Comparison of ENCODE assay signal across 7 cellular contexts in the genomic region with DNA sequence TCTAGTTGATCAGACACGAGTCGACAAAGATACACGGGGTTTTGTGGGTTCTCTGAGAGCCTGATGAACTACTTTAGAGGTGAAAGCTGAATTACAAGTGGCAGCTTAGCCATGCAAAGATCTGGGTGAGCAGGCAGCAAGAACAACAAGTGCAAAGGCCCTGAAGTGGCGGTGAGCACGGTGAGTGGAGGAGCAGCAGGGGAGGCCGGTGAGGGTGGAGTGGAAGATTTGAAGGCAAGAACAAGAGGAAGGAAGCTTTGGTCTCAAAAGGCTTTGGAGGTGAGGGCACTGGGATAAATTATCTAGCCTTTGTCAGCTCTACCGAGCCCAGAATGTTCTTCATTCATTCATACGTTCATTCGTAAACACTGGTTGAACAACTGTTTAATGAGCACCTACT. TPM values are rescaled to one million over a fixed set of nuclear protein-coding genes. Genes with fewer than 3 reads are reported as not detected.
DNase-seq lines count a peak whose midpoint lies in the region; ATAC-seq and TF ChIP-seq lines count a peak whose summit lies in the region.

No MANE protein-coding gene starts in this region.

- H3K36me3 ChIP-seq in skeletal muscle tissue (ENCODE audit: control insufficient read depth in 3 of 3, insufficient read depth in 3 of 3, low read length in 3 of 3), result peaks cover 3 to 18% (median 17%) of the 10 kb centered on the region in 3 donors
- peaks cover 0 to 1% of the 10 kb centered on the region in 2 donors for H3K36me3 ChIP-seq in aorta (ENCODE audit: control insufficient read depth in 1 of 2, insufficient read depth in 2 of 2, low read length in 1 of 2)

- H3K4me1 ChIP-seq in skeletal muscle tissue (ENCODE audit: control insufficient read depth in 3 of 3, insufficient read depth in 3 of 3, low read length in 3 of 3) (peaks cover 40 to 51% (median 45%) of the 10 kb centered on the region in 3 donors), aorta (ENCODE audit: control insufficient read depth in 1 of 2, insufficient read depth in 2 of 2, low read length in 2 of 2) (no peaks in the 10 kb centered on the region)

- WGBS in aorta, 2 donors, result 76 to 77% methylated on average over 9 of the region's 9 CpGs

- peak overlapping the region; percentile 99 for H3K27ac Mint-ChIP-seq in WTC11

- peaks cover 17% of the 10 kb centered on the region for H3K4me1 Mint-ChIP-seq in WTC11

- intact Hi-C loops in aorta (cut with DNase I), result loop anchor here (1.0 to 5.0 kb wide), 2 partner anchors 90 to 91 kb away; no protein-coding TSS in a partner anchor

- DNase-seq in HFF-Myc (ENCODE audit: extremely low read depth, low read depth), result no peak
- DNase-seq in WTC11 (ENCODE audit: low spot score), result no peak
- DNase-seq in fibroblast of villous mesenchyme (ENCODE audit: low read depth), result no peak
- no peak for DNase-seq in DMS153 (lab: John Stamatoyannopoulos, UW)
- DNase-seq in aorta, result no peak

- H3K4me3 ChIP-seq in HFF-Myc (replicated peaks; ENCODE audit: low read depth, low read length), result peak overlapping the region; percentile 92
- peak overlapping the region; percentile 98 for H3K4me3 ChIP-seq in fibroblast of villous mesenchyme (ENCODE audit: low read depth, low read length)
- peak overlapping the region; percentile 92 to 97 (median 93) for H3K4me3 ChIP-seq in skeletal muscle tissue (ENCODE audit: low read length in 3 of 3)
- no peak overlapping the region for H3K4me3 ChIP-seq in aorta (ENCODE audit: low read length in 2 of 2)

- peak overlapping the region; percentile 98 for H3K4me3 Mint-ChIP-seq in WTC11

- H3K27ac ChIP-seq in skeletal muscle tissue (ENCODE audit: low read depth, low read length), result peak overlapping the region; percentile 92
- H3K27ac ChIP-seq in aorta (ENCODE audit: low read depth in 1 of 2, low read length in 2 of 2), result no peak overlapping the region

- no peaks in the 10 kb centered on the region for H3K27me3 Mint-ChIP-seq in WTC11 (ENCODE audit: low read depth)

- H3K9ac ChIP-seq in skeletal muscle tissue (ENCODE audit: low read depth in 1 of 3, low read length in 3 of 3), result peak overlapping the region; percentile 96 to 99 (median 98)

- POLR2A ChIA-PET in WTC11 (lab: Charles Lee), result interaction anchor here (1.0 to 1.9 kb wide), 6 partner anchors 14 to 110 kb away, joined by 3 to 10 read pairs (median 6); a partner anchor contains a TSS

- H3K36me3 Mint-ChIP-seq in WTC11, result peaks cover 22% of the 10 kb centered on the region

- ATAC-seq in WTC11, result no peak
- ATAC-seq in aorta (ENCODE audit: low FRiP score), result no peak
- ATAC-seq in GM19351 (IDR thresholded peaks at IDR 0.05; ENCODE audit: unreplicated experiment), result no peak

- H3K27me3 ChIP-seq in skeletal muscle tissue (ENCODE audit: control insufficient read depth in 3 of 3, insufficient read depth in 3 of 3, low read length in 3 of 3) (no peaks in the 10 kb centered on the region), aorta (ENCODE audit: control insufficient read depth in 1 of 2, insufficient read depth in 2 of 2, low read length in 1 of 2) (no peaks in the 10 kb centered on the region)

- no peaks in the 10 kb centered on the region for H3K9me3 Mint-ChIP-seq in WTC11

- CTCF ChIA-PET in WTC11 (lab: Charles Lee), result interaction anchor here (0.6 to 4.4 kb wide), 34 partner anchors 8 to 450 kb away, joined by 3 to 55 read pairs (median 6); a partner anchor contains a TSS

- no peaks in the 10 kb centered on the region for H3K9me3 ChIP-seq in skeletal muscle tissue (ENCODE audit: control insufficient read depth in 3 of 3, low read length in 3 of 3)
- H3K9me3 ChIP-seq in aorta (ENCODE audit: control insufficient read depth, low read length), result no peaks in the 10 kb centered on the region

- no peak for TF ChIP-seq CTCF in HFF-Myc (IDR thresholded peaks at IDR 0.05; ENCODE audit: low read depth, low read length, missing control alignments)
- TF ChIP-seq CTCF in WTC11 (IDR thresholded peaks at IDR 0.05), result no peak
- TF ChIP-seq CTCF in fibroblast of villous mesenchyme (IDR thresholded peaks at IDR 0.05; ENCODE audit: insufficient read depth, low read depth, low read length), result no peak

TF ChIP-seq in WTC11, 78 proteins besides CTCF, POLR2A, EP300 and RAD21 (continues in another document):
- TF ChIP-seq, protein P1, sequence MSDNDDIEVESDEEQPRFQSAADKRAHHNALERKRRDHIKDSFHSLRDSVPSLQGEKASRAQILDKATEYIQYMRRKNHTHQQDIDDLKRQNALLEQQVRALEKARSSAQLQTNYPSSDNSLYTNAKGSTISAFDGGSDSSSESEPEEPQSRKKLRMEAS (CRISPR knock-in tag; IDR thresholded peaks at IDR 0.05), result no peak
- TF ChIP-seq KAT7 (CRISPR knock-in tag; IDR thresholded peaks at IDR 0.05; ENCODE audit: borderline replicate concordance) (no peak), ZNF416 (CRISPR knock-in tag; IDR thresholded peaks at IDR 0.05) (no peak), NFYB (CRISPR knock-in tag; conservative IDR thresholded peaks at IDR 0.05; ENCODE audit: low read depth) (no peak), ELF4 (CRISPR knock-in tag; IDR thresholded peaks at IDR 0.05; ENCODE audit: low read depth) (no peak), GTF2I (CRISPR knock-in tag; conservative IDR thresholded peaks at IDR 0.05) (no peak), JAZF1 (CRISPR knock-in tag; IDR thresholded peaks at IDR 0.05) (no peak), EMX1 (CRISPR knock-in tag; IDR thresholded peaks at IDR 0.05) (no peak), ZNF138 (CRISPR knock-in tag; conservative IDR thresholded peaks at IDR 0.05) (no peak), SMAD4 (CRISPR knock-in tag; IDR thresholded peaks at IDR 0.05) (no peak), ZNF263 (CRISPR knock-in tag; IDR thresholded peaks at IDR 0.05; ENCODE audit: low read depth) (no peak), NR3C1 (CRISPR knock-in tag; conservative IDR thresholded peaks at IDR 0.05; ENCODE audit: low read depth) (no peak), ZNF396 (CRISPR knock-in tag; IDR thresholded peaks at IDR 0.05; ENCODE audit: borderline replicate concordance) (no peak), NFE2L1 (CRISPR knock-in tag; IDR thresholded peaks at IDR 0.05) (no peak)
- TF ChIP-seq, protein P2, sequence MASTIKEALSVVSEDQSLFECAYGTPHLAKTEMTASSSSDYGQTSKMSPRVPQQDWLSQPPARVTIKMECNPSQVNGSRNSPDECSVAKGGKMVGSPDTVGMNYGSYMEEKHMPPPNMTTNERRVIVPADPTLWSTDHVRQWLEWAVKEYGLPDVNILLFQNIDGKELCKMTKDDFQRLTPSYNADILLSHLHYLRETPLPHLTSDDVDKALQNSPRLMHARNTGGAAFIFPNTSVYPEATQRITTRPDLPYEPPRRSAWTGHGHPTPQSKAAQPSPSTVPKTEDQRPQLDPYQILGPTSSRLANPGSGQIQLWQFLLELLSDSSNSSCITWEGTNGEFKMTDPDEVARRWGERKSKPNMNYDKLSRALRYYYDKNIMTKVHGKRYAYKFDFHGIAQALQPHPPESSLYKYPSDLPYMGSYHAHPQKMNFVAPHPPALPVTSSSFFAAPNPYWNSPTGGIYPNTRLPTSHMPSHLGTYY (CRISPR knock-in tag; IDR thresholded peaks at IDR 0.05), result no peak
- TF ChIP-seq, protein P3, sequence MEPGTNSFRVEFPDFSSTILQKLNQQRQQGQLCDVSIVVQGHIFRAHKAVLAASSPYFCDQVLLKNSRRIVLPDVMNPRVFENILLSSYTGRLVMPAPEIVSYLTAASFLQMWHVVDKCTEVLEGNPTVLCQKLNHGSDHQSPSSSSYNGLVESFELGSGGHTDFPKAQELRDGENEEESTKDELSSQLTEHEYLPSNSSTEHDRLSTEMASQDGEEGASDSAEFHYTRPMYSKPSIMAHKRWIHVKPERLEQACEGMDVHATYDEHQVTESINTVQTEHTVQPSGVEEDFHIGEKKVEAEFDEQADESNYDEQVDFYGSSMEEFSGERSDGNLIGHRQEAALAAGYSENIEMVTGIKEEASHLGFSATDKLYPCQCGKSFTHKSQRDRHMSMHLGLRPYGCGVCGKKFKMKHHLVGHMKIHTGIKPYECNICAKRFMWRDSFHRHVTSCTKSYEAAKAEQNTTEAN (CRISPR knock-in tag; IDR thresholded peaks at IDR 0.05), result no peak
- TF ChIP-seq, protein P4, sequence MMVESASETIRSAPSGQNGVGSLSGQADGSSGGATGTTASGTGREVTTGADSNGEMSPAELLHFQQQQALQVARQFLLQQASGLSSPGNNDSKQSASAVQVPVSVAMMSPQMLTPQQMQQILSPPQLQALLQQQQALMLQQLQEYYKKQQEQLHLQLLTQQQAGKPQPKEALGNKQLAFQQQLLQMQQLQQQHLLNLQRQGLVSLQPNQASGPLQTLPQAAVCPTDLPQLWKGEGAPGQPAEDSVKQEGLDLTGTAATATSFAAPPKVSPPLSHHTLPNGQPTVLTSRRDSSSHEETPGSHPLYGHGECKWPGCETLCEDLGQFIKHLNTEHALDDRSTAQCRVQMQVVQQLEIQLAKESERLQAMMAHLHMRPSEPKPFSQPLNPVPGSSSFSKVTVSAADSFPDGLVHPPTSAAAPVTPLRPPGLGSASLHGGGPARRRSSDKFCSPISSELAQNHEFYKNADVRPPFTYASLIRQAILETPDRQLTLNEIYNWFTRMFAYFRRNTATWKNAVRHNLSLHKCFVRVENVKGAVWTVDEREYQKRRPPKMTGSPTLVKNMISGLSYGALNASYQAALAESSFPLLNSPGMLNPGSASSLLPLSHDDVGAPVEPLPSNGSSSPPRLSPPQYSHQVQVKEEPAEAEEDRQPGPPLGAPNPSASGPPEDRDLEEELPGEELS (CRISPR knock-in tag; IDR thresholded peaks at IDR 0.05), result no peak

RNA-seq across cellular contexts. Expression of a gene that starts 1.4 kb away (rescaled TPM):
- total RNA-seq in WTC11 (2021) (18.5 to 21.7 TPM (median 19.0 TPM) in 3 replicates), fibroblast of villous mesenchyme (1.3 and 1.9 TPM in 2 replicates), skeletal muscle tissue (1.0 TPM), aorta (10 to 100 TPM; 13.4 to 16.4 TPM)
- polyA plus RNA-seq in aorta, result 1 to 10 TPM; 1.1 to 5.7 TPM

RNA-seq across cellular contexts. Expression of a gene that starts 6.7 kb away (rescaled TPM):
- 5.5 to 6.3 TPM (median 5.5 TPM) in 3 replicates for total RNA-seq in WTC11 (2021)
- total RNA-seq in fibroblast of villous mesenchyme, result 4.7 and 6.4 TPM in 2 replicates
- total RNA-seq in skeletal muscle tissue, result 4.7 TPM
- total RNA-seq in aorta, result 10 to 100 TPM; 13.2 to 17.3 TPM
- polyA plus RNA-seq in aorta, result 10 to 100 TPM; 13.4 to 38.8 TPM

RNA-seq across cellular contexts. Expression of a gene that starts 7.5 kb away (rescaled TPM):
- 20.1 to 22.7 TPM (median 20.6 TPM) in 3 replicates for total RNA-seq in WTC11 (2021)
- total RNA-seq in fibroblast of villous mesenchyme, result 4.3 and 5.2 TPM in 2 replicates
- under 0.01 TPM for total RNA-seq in skeletal muscle tissue
- total RNA-seq in aorta, result 10 to 100 TPM; 12.7 to 13.2 TPM
- 10 to 100 TPM in 1 of 2 donors, 1 to 10 TPM in 1; 2.8 to 12.6 TPM for polyA plus RNA-seq in aorta

RNA-seq across cellular contexts. Expression of a gene that starts 17.5 kb away (rescaled TPM):
- total RNA-seq in WTC11 (2021), result 9.9 to 12.1 TPM (median 11.4 TPM) in 3 replicates
- total RNA-seq in fibroblast of villous mesenchyme, result 5.6 and 7.4 TPM in 2 replicates
- 8.9 TPM for total RNA-seq in skeletal muscle tissue
- total RNA-seq in aorta, result 1 to 10 TPM; 5.1 to 5.3 TPM
- polyA plus RNA-seq in aorta, result 10 to 100 TPM in 1 of 2 donors, 1 to 10 TPM in 1; 4.8 to 27.2 TPM

RNA-seq across cellular contexts. Expression of a gene that starts 26.2 kb away (rescaled TPM):
- total RNA-seq in WTC11 (2021) (29.7 to 30.4 TPM (median 30.0 TPM) in 3 replicates), fibroblast of villous mesenchyme (5.6 and 7.7 TPM in 2 replicates), skeletal muscle tissue (1.6 TPM), aorta (10 to 100 TPM; 12.9 to 13.1 TPM)
- polyA plus RNA-seq in aorta, result 10 to 100 TPM in 1 of 2 donors, under 1 TPM in 1; 0.63 to 12.6 TPM

Comparison
In these comparisons a context has a peak if more than half of its experiments do, and no peak if none do; other contexts are left out.
1. H3K4me3 ChIP-seq: peak in HFF-Myc (single experiment), fibroblast of villous mesenchyme (single experiment) and skeletal muscle tissue (3 of 3); none in aorta (0 of 2).